Comparison of ENCODE assay signal across 8 cellular contexts in genomic region chr22:32985899-32986772, GRCh38.
DNase-seq lines count a peak whose midpoint lies in the region; ATAC-seq and TF ChIP-seq lines count a peak whose summit lies in the region.

No MANE protein-coding gene starts in this region.

- no peaks in the 10 kb centered on the region for H3K9me3 Mint-ChIP-seq in activated naive CD4-positive, alpha-beta T cell treated with anti-CD3 and anti-CD28 coated beads, Interleukin-2, amount 50 U/mL, for 72 hours

- TF ChIP-seq CTCF in OCI-LY7 (conservative IDR thresholded peaks at IDR 0.05; ENCODE audit: low read length) (peak; percentile 83), ovary (IDR thresholded peaks at IDR 0.05) (peak; percentile 81 to 87 (median 82))

- peak; percentile 54 for ATAC-seq in HG03354 (IDR thresholded peaks at IDR 0.05; ENCODE audit: poor library complexity, severe bottlenecking, unreplicated experiment)
- ATAC-seq in activated naive CD4-positive, alpha-beta T cell treated with anti-CD3 and anti-CD28 coated beads, Interleukin-2, amount 50 U/mL, for 72 hours, result peak; percentile 66 to 72
- ATAC-seq in HG03442 (IDR thresholded peaks at IDR 0.05; ENCODE audit: unreplicated experiment), result no peak
- ATAC-seq in HG02763 (IDR thresholded peaks at IDR 0.05; ENCODE audit: unreplicated experiment), result no peak

- H3K36me3 Mint-ChIP-seq in activated naive CD4-positive, alpha-beta T cell treated with anti-CD3 and anti-CD28 coated beads, Interleukin-2, amount 50 U/mL, for 72 hours, result no peaks in the 10 kb centered on the region

- H3K4me3 ChIP-seq in OCI-LY7 (ENCODE audit: low read depth, low read length, poor library complexity, severe bottlenecking), result no peak overlapping the region
- no peak overlapping the region for H3K4me3 ChIP-seq in ovary

- CTCF ChIA-PET in OCI-LY7 (lab: Charles Lee; ENCODE audit: unreplicated experiment), result interaction anchor here (1.0 kb wide), 1 partner anchor 457 kb away, joined by 4 read pairs; no protein-coding TSS in a partner anchor

- H3K9me3 ChIP-seq in OCI-LY7 (ENCODE audit: low read length) (no peaks in the 10 kb centered on the region), ovary (no peaks in the 10 kb centered on the region)

- H3K27me3 ChIP-seq in ovary, result no peaks in the 10 kb centered on the region

- H3K9me2 ChIP-seq in OCI-LY7 (ENCODE audit: insufficient read depth, low read length), result no peaks in the 10 kb centered on the region

- no peak for TF ChIP-seq EP300 in ovary (IDR thresholded peaks at IDR 0.05)

- H3K27ac Mint-ChIP-seq in activated naive CD4-positive, alpha-beta T cell treated with anti-CD3 and anti-CD28 coated beads, Interleukin-2, amount 50 U/mL, for 72 hours, result peak overlapping the region in 1 of 2 donors; percentile 37

- intact Hi-C loops in OCI-LY7 (cut with micrococcal nuclease; ENCODE audit: unreplicated experiment) (no loop called here), head of caudate nucleus (cut with DNase I) (loop anchor here (10.0 kb wide), 1 partner anchor 461 kb away; no protein-coding TSS in a partner anchor), ovary (cut with DNase I) (loop anchor here in 3 of 4 donors (2.0 to 10.0 kb wide), 5 partner anchors 183 to 459 kb away; no protein-coding TSS in a partner anchor)

- no peak overlapping the region for H2AFZ ChIP-seq in OCI-LY7 (ENCODE audit: low read length)

- H3K4me1 ChIP-seq in OCI-LY7 (ENCODE audit: insufficient read depth, low read length, poor library complexity, severe bottlenecking), result no peaks in the 10 kb centered on the region
- no peaks in the 10 kb centered on the region for H3K4me1 ChIP-seq in ovary (ENCODE audit: insufficient read depth)

- no peak for TF ChIP-seq POLR2A in ovary (IDR thresholded peaks at IDR 0.05)

- H3K27ac ChIP-seq in OCI-LY7 (ENCODE audit: low read depth, low read length, poor library complexity, severe bottlenecking) (no peak overlapping the region), ovary (no peak overlapping the region)

- H3K79me2 ChIP-seq in OCI-LY7 (ENCODE audit: insufficient read depth, low read depth, low read length), result no peaks in the 10 kb centered on the region

- POLR2A ChIA-PET in OCI-LY7 (lab: Charles Lee), result no interaction called here

- H4K20me1 ChIP-seq in OCI-LY7 (ENCODE audit: insufficient read depth, low read length), result no peaks in the 10 kb centered on the region

- DNase-seq in CD1c-positive myeloid dendritic cell (ENCODE audit: extremely low spot score) (peak; percentile 62), OCI-LY7 (ENCODE audit: low spot score) (peak; percentile 63), head of caudate nucleus (peak; percentile 46 to 91 (median 76)), ovary (peak; percentile 64 to 83 (median 69))
- DNase-seq in activated naive CD4-positive, alpha-beta T cell treated with anti-CD3 and anti-CD28 coated beads, Interleukin-2, amount 50 U/mL, for 72 hours (ENCODE audit: low spot score in 2 of 2), result peak in 1 of 2 donors; percentile 70

- H3K36me3 ChIP-seq in OCI-LY7 (ENCODE audit: insufficient read depth, low read length) (no peaks in the 10 kb centered on the region), ovary (no peaks in the 10 kb centered on the region)

- H3K4me2 ChIP-seq in OCI-LY7 (ENCODE audit: low read length), result no peak overlapping the region

- WGBS in ovary, 3 donors, result 21 to 25% (median 22%) methylated on average over 16 of the region's 16 CpGs

- BruUV-seq in OCI-LY7 (replicated peaks; lab: Mats Ljungman, UMichigan), result no TSS peak

Comparison
In these comparisons a context has a peak if more than half of its experiments do, and no peak if none do; other contexts are left out.
1. ATAC-seq: peak in HG03354 (single experiment) and activated naive CD4-positive, alpha-beta T cell treated with anti-CD3 and anti-CD28 coated beads, Interleukin-2, amount 50 U/mL, for 72 hours (2 of 2); none in HG03442 (single experiment) and HG02763 (single experiment).